ENCODE assay signal across 18 cellular contexts in the genomic region with DNA sequence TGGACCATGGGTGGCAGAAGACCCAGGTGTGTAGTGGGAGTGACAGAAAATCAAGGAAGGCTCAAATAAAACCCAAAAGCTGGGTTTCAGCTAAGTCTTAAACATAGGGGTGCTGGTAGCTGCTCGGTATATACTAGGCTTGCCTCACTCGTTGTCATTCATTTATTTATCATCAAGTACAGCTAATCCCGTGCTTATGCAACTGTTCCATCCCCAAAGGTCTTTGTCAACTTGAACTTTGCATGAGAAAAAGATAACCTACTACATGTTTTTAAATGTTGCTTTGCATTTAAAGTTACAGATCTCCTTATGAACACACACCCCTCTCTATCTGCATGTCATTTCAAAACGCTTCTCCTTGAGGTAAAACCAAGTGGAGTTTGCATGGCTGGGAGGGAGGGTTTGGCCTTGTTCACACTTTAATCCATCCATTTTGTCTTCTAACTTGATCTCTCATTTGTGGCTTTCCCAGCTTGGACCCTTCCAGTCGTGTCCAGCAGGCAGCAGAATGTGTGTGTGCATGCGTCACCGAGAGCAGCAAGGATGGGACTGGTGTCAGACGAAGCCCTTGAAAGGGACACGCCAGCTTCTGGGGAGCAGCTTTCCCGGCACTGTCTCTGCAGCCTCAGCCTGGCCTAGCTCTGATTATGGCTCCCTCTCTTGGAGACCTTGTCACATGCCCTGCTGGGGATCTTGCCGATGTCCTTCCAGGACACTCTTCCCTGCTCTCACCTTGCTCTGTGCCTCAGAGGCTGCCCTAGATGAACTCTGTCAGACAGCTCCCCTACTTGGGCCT.
DNase-seq lines count a peak whose midpoint lies in the region; ATAC-seq, FAIRE-seq and TF ChIP-seq lines count a peak whose summit lies in the region.
"Had no signal": no experiment of that assay in that cellular context is flagged by ENCODE, and none has a peak within 500 bp of the region (broad histone marks: within the 10 kb centered on the region; RNA-seq: fewer than 3 reads in every experiment).

No MANE protein-coding gene starts in this region.

- FAIRE-seq in H1 (lab: Jason Lieb, UNC): no peak

- H2AK5ac ChIP-seq in H1 (ENCODE audit: low read depth, low read length): no peak overlapping the region

- H3K18ac ChIP-seq in H1 (ENCODE audit: extremely low read depth, low read length): no peak overlapping the region; the same call in 1 of the 2 replicates

- peak; percentile 35 to 48; a peak in 3 of 4 replicates for TF ChIP-seq RAD21 in H1 (IDR thresholded peaks at IDR 0.05 in 1 of 2, conservative IDR thresholded peaks at IDR 0.05 in 1 of 2; ENCODE audit: low read depth in 2 of 2, low read length in 2 of 2)

- POLR2A ChIA-PET in H1 (lab: Charles Lee; ENCODE audit: partially characterized antibody): interaction anchor here (0.7 to 1.4 kb wide), 4 partner anchors 9 to 136 kb away, joined by 3 to 4 read pairs (median 4); partner anchors contain the start of gene GADD45G

- H3K9me3 ChIP-seq in H1 (ENCODE audit: insufficient read depth in 2 of 2, low read depth in 1 of 2, low read length in 1 of 2) (no peaks in the 10 kb centered on the region), osteoblast (ENCODE audit: low read depth, low read length) (no peaks in the 10 kb centered on the region)

- no peak overlapping the region for H3K4ac ChIP-seq in H1 (replicated peaks; ENCODE audit: insufficient read length, low read depth, low read length)

- no peaks in the 10 kb centered on the region for H3K36me3 Mint-ChIP-seq in stimulated activated naive CD8-positive, alpha-beta T cell treated with anti-CD3 and anti-CD28 coated beads, Interleukin-15, Interleukin-2, amounts not matched to agents 100 ng/mL and 50 ng/mL, for 24 hours (ENCODE audit: low read depth)

- DNase-seq in stimulated activated naive CD8-positive, alpha-beta T cell treated with anti-CD3 and anti-CD28 coated beads, Interleukin-15, Interleukin-2, amounts not matched to agents 100 U/mL and 50 U/mL, for 24 hours: no peak
- DNase-seq in H1 (ENCODE audit: low read depth in 1 of 2, low spot score in 2 of 2) (no peak), left lobe of liver (ENCODE audit: low spot score) (no peak), EL (no peak), lower leg skin (ENCODE audit: low spot score in 2 of 2) (no peak), putamen (ENCODE audit: low spot score) (no peak), osteoblast (ENCODE audit: insufficient read length, low spot score, missing footprints) (no peak)
- DNase-seq: amygdala, Calu3, GOT3, mammary epithelial cell, NCI-H187, NCI-H510A, nephron progenitor cell, OCI-M1, retina had no signal

- no peak for TF ChIP-seq POLR2A in H1 (IDR thresholded peaks at IDR 0.05; ENCODE audit: control extremely low read depth in 1 of 2, low read depth in 2 of 2, low read length in 2 of 2)
- TF ChIP-seq POLR2A in lower leg skin (IDR thresholded peaks at IDR 0.05): no peak

- H3K9me3 Mint-ChIP-seq in stimulated activated naive CD8-positive, alpha-beta T cell treated with anti-CD3 and anti-CD28 coated beads, Interleukin-15, Interleukin-2, amounts not matched to agents 100 ng/mL and 50 ng/mL, for 24 hours: no peaks in the 10 kb centered on the region
- H3K9me3 Mint-ChIP-seq: central memory CD8-positive, alpha-beta T cell; nephron progenitor cell had no signal

- no peak overlapping the region; a peak in 1 of 4 replicates for H3K4me2 ChIP-seq in H1 (ENCODE audit: insufficient read depth in 1 of 2, low read depth in 2 of 2, low read length in 2 of 2)
- no peak overlapping the region for H3K4me2 ChIP-seq in osteoblast (ENCODE audit: insufficient read depth, low read length)

- H3K79me2 ChIP-seq in H1 (ENCODE audit: control insufficient read depth in 1 of 2, insufficient read depth in 2 of 2, low read length in 2 of 2) (no peaks in the 10 kb centered on the region), osteoblast (ENCODE audit: insufficient read depth, low read length) (no peaks in the 10 kb centered on the region)

- no peak overlapping the region for H2BK5ac ChIP-seq in H1 (ENCODE audit: low read depth, low read length)

- peak overlapping the region; percentile 8 for H3K27ac Mint-ChIP-seq in stimulated activated naive CD8-positive, alpha-beta T cell treated with anti-CD3 and anti-CD28 coated beads, Interleukin-15, Interleukin-2, amounts not matched to agents 100 ng/mL and 50 ng/mL, for 24 hours
- H3K27ac Mint-ChIP-seq: nephron progenitor cell had no signal

- no peak overlapping the region for H4K5ac ChIP-seq in H1 (ENCODE audit: insufficient read length, low read depth, low read length)

- no peak for TF ChIP-seq EP300 in H1 (IDR thresholded peaks at IDR 0.05; ENCODE audit: borderline replicate concordance in 1 of 2, low read depth in 2 of 2, low read length in 2 of 2)

- peaks cover 44% of the 10 kb centered on the region for H3K4me1 Mint-ChIP-seq in stimulated activated naive CD8-positive, alpha-beta T cell treated with anti-CD3 and anti-CD28 coated beads, Interleukin-15, Interleukin-2, amounts not matched to agents 100 ng/mL and 50 ng/mL, for 24 hours (ENCODE audit: low read depth)

- no peak overlapping the region for H3K23ac ChIP-seq in H1 (ENCODE audit: insufficient read length)

- H2BK15ac ChIP-seq in H1 (ENCODE audit: low read length): no peak overlapping the region

- H4K91ac ChIP-seq in H1 (replicated peaks; ENCODE audit: insufficient read length, low read length): no peak overlapping the region

- H2BK20ac ChIP-seq in H1 (ENCODE audit: low read length): no peak overlapping the region

- no peak for ATAC-seq in stimulated activated naive CD8-positive, alpha-beta T cell treated with anti-CD3 and anti-CD28 coated beads, Interleukin-15, Interleukin-2, amounts not matched to agents 100 U/mL and 50 U/mL, for 24 hours
- peak; percentile 70 for ATAC-seq in left lobe of liver

- H4K8ac ChIP-seq in H1 (ENCODE audit: extremely low read depth, insufficient read depth, low read length): no peak overlapping the region

- H3K27me3 ChIP-seq in H1 (replicated peaks in 1 of 4; ENCODE audit: control insufficient read depth in 3 of 4, extremely low read depth in 1 of 4, insufficient read depth in 3 of 4, low read length in 3 of 4): 0 out of 7 replicates have a peak, but pooled peaks cover 0 to 2% (median 0%) of the 10 kb centered on the region in 4 experiments
- H3K27me3 ChIP-seq in osteoblast (ENCODE audit: insufficient read depth, low read length): no peaks in the 10 kb centered on the region

- no peaks in the 10 kb centered on the region for H3K27me3 Mint-ChIP-seq in stimulated activated naive CD8-positive, alpha-beta T cell treated with anti-CD3 and anti-CD28 coated beads, Interleukin-15, Interleukin-2, amounts not matched to agents 100 ng/mL and 50 ng/mL, for 24 hours

- no peak overlapping the region for H3K14ac ChIP-seq in H1 (ENCODE audit: insufficient read length)

- H4K20me1 ChIP-seq in H1 (replicated peaks in 1 of 2; ENCODE audit: control insufficient read depth in 1 of 2, insufficient read depth in 2 of 2, low read length in 2 of 2) (no peaks in the 10 kb centered on the region), osteoblast (ENCODE audit: insufficient read depth, low read length) (no peaks in the 10 kb centered on the region)

- no peak overlapping the region for H3K4me3 Mint-ChIP-seq in stimulated activated naive CD8-positive, alpha-beta T cell treated with anti-CD3 and anti-CD28 coated beads, Interleukin-15, Interleukin-2, amounts not matched to agents 100 ng/mL and 50 ng/mL, for 24 hours
- H3K4me3 Mint-ChIP-seq: central memory CD8-positive, alpha-beta T cell; nephron progenitor cell had no signal

- intact Hi-C loops in lower leg skin (cut with DNase I; ENCODE audit: low total_unique reads): no loop called here

- WGBS in H1 (ENCODE audit: extremely low coverage in 1 of 2, insufficient coverage in 1 of 2, insufficient read length in 1 of 2, insufficient replicate concordance in 2 of 2, low coverage in 1 of 2, low lambda C conversion rate in 2 of 2, missing lambda C conversion rate in 1 of 2), 2 experiments: 78% methylated on average over 11 of the region's 11 CpGs; no CpG with 5 or more reads in 1 of the 2 experiments
- 90 to 95% methylated on average over 11 of the region's 11 CpGs for WGBS in lower leg skin, 2 donors

- H2AFZ ChIP-seq in H1 (ENCODE audit: low read length) (no peak overlapping the region), osteoblast (ENCODE audit: low read length) (no peak overlapping the region)

- no peak overlapping the region for H2BK120ac ChIP-seq in H1 (replicated peaks; ENCODE audit: low read depth, low read length)

- no peak overlapping the region for H3K9ac ChIP-seq in H1 (replicated peaks in 1 of 4; ENCODE audit: extremely low read depth in 1 of 4, low read depth in 3 of 4, low read length in 3 of 4)

- H3K27ac ChIP-seq in H1 (ENCODE audit: low read depth, low read length) (no peak overlapping the region), osteoblast (ENCODE audit: low read depth, low read length) (no peak overlapping the region)

- CTCF ChIA-PET in H1 (lab: Charles Lee; ENCODE audit: partially characterized antibody): interaction anchor here (0.7 to 4.7 kb wide), 23 partner anchors 12 to 364 kb away, joined by 3 to 37 read pairs (median 3); partner anchors contain the start of gene GADD45G

- H3K4me3 ChIP-seq in H1 (ENCODE audit: extremely low read depth in 1 of 4, insufficient read depth in 2 of 4, low read depth in 3 of 4, low read length in 4 of 4): no peak overlapping the region
- H3K4me3 ChIP-seq in lower leg skin (ENCODE audit: low read depth, poor library complexity, severe bottlenecking): no peak overlapping the region
- no peak overlapping the region for H3K4me3 ChIP-seq in osteoblast (ENCODE audit: insufficient read depth, low read length)

- no peak overlapping the region for H3K56ac ChIP-seq in H1 (replicated peaks; ENCODE audit: insufficient read length, low read depth, low read length)

- no peaks in the 10 kb centered on the region for H3K79me1 ChIP-seq in H1 (ENCODE audit: low read depth, low read length)

- peak in 2 of 3 experiments; percentile 30 to 54; a peak in 3 of 4 replicates for TF ChIP-seq CTCF in H1 (IDR thresholded peaks at IDR 0.05; ENCODE audit: control extremely low read depth in 1 of 3, insufficient read depth in 1 of 3, low read depth in 1 of 3, low read length in 3 of 3)
- TF ChIP-seq CTCF in lower leg skin (IDR thresholded peaks at IDR 0.05): no peak
- TF ChIP-seq CTCF in osteoblast (IDR thresholded peaks at IDR 0.05; ENCODE audit: extremely low read depth, low read depth, low read length): no peak

- H3K4me1 ChIP-seq in H1 (replicated peaks in 1 of 4; ENCODE audit: control insufficient read depth in 3 of 4, insufficient read depth in 4 of 4, low read length in 3 of 4): peaks cover 0 to 7% (median 0%) of the 10 kb centered on the region in 4 experiments; a peak in 5 of 7 replicates
- no peaks in the 10 kb centered on the region for H3K4me1 ChIP-seq in osteoblast (ENCODE audit: insufficient read depth, low read length)

- H3K36me3 ChIP-seq in H1 (ENCODE audit: control insufficient read depth in 2 of 4, insufficient read depth in 4 of 4, low read length in 3 of 4) (no peaks in the 10 kb centered on the region), osteoblast (ENCODE audit: insufficient read depth, low read length) (no peaks in the 10 kb centered on the region)

- H2BK12ac ChIP-seq in H1 (ENCODE audit: low read depth, low read length): no peak overlapping the region; the same call in 1 of the 2 replicates

- no peaks in the 10 kb centered on the region for H3K23me2 ChIP-seq in H1 (ENCODE audit: low read depth, low read length)

Comparison
In these comparisons a context has a peak if more than half of its experiments do, and no peak if none do; other contexts are left out.
1. CTCF ChIP-seq: peak in H1 (2 of 3); none in lower leg skin (0 of 3) and osteoblast (single experiment).